ENCODE assay signal across 1 cellular context in genomic region chr12:119877639-119877948, GRCh38.
A peak's percentile ranks its signal among the peaks of the same experiment; 100 is the strongest.
TF ChIP-seq lines count a peak whose summit lies in the region.

No MANE protein-coding gene starts in this region.

TF ChIP-seq in HepG2, 621 proteins besides CTCF, POLR2A, EP300 and RAD21 (continued from another document):
- TF ChIP-seq THAP9 (CRISPR knock-in tag; IDR thresholded peaks at IDR 0.05; ENCODE audit: borderline replicate concordance) (no peak), ZNF317 (CRISPR knock-in tag; IDR thresholded peaks at IDR 0.05) (no peak), ZKSCAN8 (CRISPR knock-in tag; IDR thresholded peaks at IDR 0.05; ENCODE audit: borderline replicate concordance) (no peak), ARHGAP35 (CRISPR knock-in tag; IDR thresholded peaks at IDR 0.05; ENCODE audit: borderline replicate concordance) (no peak), REPIN1 (CRISPR knock-in tag; IDR thresholded peaks at IDR 0.05; ENCODE audit: borderline replicate concordance, low read depth) (no peak), SIX1 (CRISPR knock-in tag; IDR thresholded peaks at IDR 0.05; ENCODE audit: borderline replicate concordance) (no peak), TOPORS (CRISPR knock-in tag; IDR thresholded peaks at IDR 0.05) (no peak), ZNF780A (CRISPR knock-in tag; IDR thresholded peaks at IDR 0.05) (0 out of 2 replicates have a peak, but pooled peaks have one; percentile 7), ZNF430 (CRISPR knock-in tag; IDR thresholded peaks at IDR 0.05) (0 out of 2 replicates have a peak, but pooled peaks have one; percentile 26), KDM5A (IDR thresholded peaks at IDR 0.05; ENCODE audit: borderline replicate concordance, low read length) (no peak), ZFP37 (CRISPR knock-in tag; IDR thresholded peaks at IDR 0.05; ENCODE audit: borderline replicate concordance) (0 out of 2 replicates have a peak, but pooled peaks have one; percentile 29), ZKSCAN5 (CRISPR knock-in tag; IDR thresholded peaks at IDR 0.05) (no peak), ZNF558 (CRISPR knock-in tag; IDR thresholded peaks at IDR 0.05; ENCODE audit: borderline replicate concordance) (0 out of 2 replicates have a peak, but pooled peaks have one; percentile 66), MYC (CRISPR knock-in tag; IDR thresholded peaks at IDR 0.05; ENCODE audit: borderline replicate concordance) (no peak), TGIF2 (CRISPR knock-in tag; IDR thresholded peaks at IDR 0.05) (no peak), ZNF605 (CRISPR knock-in tag; IDR thresholded peaks at IDR 0.05) (0 out of 2 replicates have a peak, but pooled peaks have one; percentile 39), SKI (IDR thresholded peaks at IDR 0.05; ENCODE audit: partially characterized antibody) (no peak), TRIM22 (IDR thresholded peaks at IDR 0.05) (no peak), SCMH1 (CRISPR knock-in tag; IDR thresholded peaks at IDR 0.05; ENCODE audit: borderline replicate concordance) (no peak), ZNF501 (CRISPR knock-in tag; IDR thresholded peaks at IDR 0.05) (no peak; the same call in 1 of the 2 replicates), ZC3H13 (CRISPR knock-in tag; IDR thresholded peaks at IDR 0.05) (no peak), YY1 (IDR thresholded peaks at IDR 0.05; ENCODE audit: insufficient read depth, insufficient replicate concordance, low read depth, low read length) (no peak), SMYD3 (CRISPR knock-in tag; IDR thresholded peaks at IDR 0.05) (0 out of 2 replicates have a peak, but pooled peaks have one; percentile 6)
